ENCODE assay signal across 28 cellular contexts in the genomic region with DNA sequence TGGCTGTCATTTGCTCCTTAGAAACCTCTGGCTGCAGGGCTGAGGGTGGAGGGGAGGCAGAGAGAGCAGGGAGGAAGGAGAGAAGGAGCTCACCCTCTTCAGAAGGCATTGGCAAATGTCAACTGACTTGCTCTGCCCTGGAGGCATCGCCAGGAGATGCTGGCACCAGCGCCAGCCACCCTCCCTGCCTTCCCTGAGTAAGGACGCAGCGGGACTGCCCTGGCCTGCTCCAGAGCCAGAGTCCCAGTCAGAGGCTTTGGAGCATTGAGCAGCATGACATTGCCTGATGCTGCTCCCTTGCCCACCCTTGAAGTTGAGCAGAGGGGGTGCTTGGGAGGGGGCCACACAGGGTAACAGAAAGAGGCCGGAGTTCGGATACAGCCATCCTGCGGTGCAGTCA.
"Had no signal": no experiment of that assay in that cellular context is flagged by ENCODE, and none has a peak within 500 bp of the region (broad histone marks: within the 10 kb centered on the region; RNA-seq: fewer than 3 reads in every experiment).

No MANE protein-coding gene starts in this region.

- H3K27ac ChIP-seq: brain microvascular endothelial cell, coronary artery, dorsolateral prefrontal cortex, WERI-Rb-1 had no signal

- ATAC-seq: activated CD4-positive, CD25-positive, alpha-beta regulatory T cell treated with anti-CD3 and anti-CD28 coated beads, Interleukin-2, amount 50 U/mL, for 24 hours; activated CD8-positive, alpha-beta T cell treated with anti-CD3 and anti-CD28 coated beads for 36 hours; activated T-cell treated with anti-CD3 and anti-CD28 coated beads, Interleukin-2, amount 50 U/mL, for 4 hours; activated T-helper 17 cell treated with anti-CD3 and anti-CD28 coated beads, Interleukin-2, amount 50 U/mL, for 72 hours; esophagus mucosa; T-helper 17 cell had no signal

- DNase-seq: activated B cell treated with CpG ODN at 0.5 μM for 24 hours; activated CD4-positive, alpha-beta T cell treated with anti-CD3 and anti-CD28 coated beads for 48 hours; activated CD4-positive, alpha-beta T cell treated with anti-CD3 and anti-CD28 coated beads, Interleukin-2, amount 50 U/mL, for 1 hour; activated CD4-positive, alpha-beta T cell treated with anti-CD3 and anti-CD28 coated beads, Interleukin-2, amount 50 U/mL, for 48 hours; activated CD8-positive, alpha-beta memory T cell treated with anti-CD3 and anti-CD28 coated beads for 24 hours; activated CD8-positive, alpha-beta T cell treated with anti-CD3 and anti-CD28 coated beads for 36 hours; activated effector memory CD4-positive, alpha-beta T cell treated with Interleukin-2 at 50 U/mL for 16 hours; activated gamma-delta T cell treated with Interleukin-2 at 50 U/mL for 16 hours; activated naive CD4-positive, alpha-beta T cell treated with anti-CD3 and anti-CD28 coated beads, Interleukin-2, amount 50 U/mL, for 16 hours; activated naive CD4-positive, alpha-beta T cell treated with Interleukin-2 at 50 U/mL for 16 hours; activated T-cell treated with anti-CD3 and anti-CD28 coated beads, Interleukin-2, amount 50 U/mL, for 4 hours; amniotic stem cell; anterior cingulate cortex; brain microvascular endothelial cell; effector memory CD4-positive, alpha-beta T cell; endodermal cell; foreskin fibroblast; head of caudate nucleus; T-helper 17 cell; T1000; WERI-Rb-1 had no signal

- H3K27me3 ChIP-seq: brain microvascular endothelial cell had no signal

- FAIRE-seq: astrocyte, frontal cortex had no signal

- H3K36me3 ChIP-seq: brain microvascular endothelial cell had no signal

- H3K4me3 ChIP-seq: coronary artery, dorsolateral prefrontal cortex had no signal
